In genomic region chr11:92180226-92180625, GRCh38 we compare ENCODE assay signal across 1 cellular context.
TF ChIP-seq lines count a peak whose summit lies in the region.

No MANE protein-coding gene starts in this region.

TF ChIP-seq in SK-N-SH, 30 proteins besides CTCF, POLR2A, EP300 and RAD21 (continued from another document):
- TF ChIP-seq ZBTB33 (IDR thresholded peaks at IDR 0.05; ENCODE audit: borderline replicate concordance, low read depth): no peak
